ENCODE assay signal across 8 cellular contexts in genomic region chr3:197959500-197959890, GRCh38. TPM values are rescaled to one million over a fixed set of nuclear protein-coding genes. Genes with fewer than 3 reads are reported as not detected.
A peak's percentile ranks its signal among the peaks of the same experiment; 100 is the strongest.
DNase-seq lines count a peak whose midpoint lies in the region; ATAC-seq, FAIRE-seq and TF ChIP-seq lines count a peak whose summit lies in the region.

No MANE protein-coding gene starts in this region.

- TF ChIP-seq POLR2A in HepG2 (IDR thresholded peaks at IDR 0.05; ENCODE audit: insufficient read depth in 1 of 2, low read depth in 2 of 2, low read length in 2 of 2), result no peak
- no peak for TF ChIP-seq POLR2A in thyroid gland (IDR thresholded peaks at IDR 0.05)

- peaks cover 0 to 22% of the 10 kb centered on the region in 2 experiments for H3K36me3 ChIP-seq in HepG2 (replicated peaks in 1 of 2; ENCODE audit: control insufficient read depth in 1 of 2, insufficient read depth in 2 of 2, low read length in 2 of 2)
- peaks cover 19 to 21% of the 10 kb centered on the region in 2 donors for H3K36me3 ChIP-seq in thyroid gland

- 77% methylated on average over 6 of the region's 6 CpGs for WGBS in HepG2 (ENCODE audit: low lambda C conversion rate)
- 53 to 62% methylated on average over 6 of the region's 6 CpGs for WGBS in thyroid gland, 2 donors

- ATAC-seq in activated CD8-positive, alpha-beta memory T cell treated with anti-CD3 and anti-CD28 coated beads, Interleukin-2, amount 10 ng/mL, durations not matched to agents 7 days and 5 days, result no peak
- ATAC-seq in HepG2, result no peak

- in situ Hi-C loops in HepG2 (cut with HindIII; ENCODE audit: extremely low pct_ligation_motif_present, low pct_unique_long_range_greater_than_20kb), result no loop called here

- H3K36me3 Mint-ChIP-seq in activated CD8-positive, alpha-beta memory T cell treated with anti-CD3 and anti-CD28 coated beads, Interleukin-2, amount 10 ng/mL, durations not matched to agents 7 days and 5 days, result peaks cover 27% of the 10 kb centered on the region

- no peak for DNase-seq in activated CD8-positive, alpha-beta memory T cell treated with anti-CD3 and anti-CD28 coated beads, Interleukin-2, amount 10 ng/mL, durations not matched to agents 7 days and 5 days
- DNase-seq in activated CD8-positive, alpha-beta memory T cell treated with anti-CD3 and anti-CD28 coated beads for 24 hours, result no peak
- DNase-seq in HepG2 (ENCODE audit: low spot score) (no peak), thyroid gland (no peak), HUDEP-2 (lab: John Stamatoyannopoulos, UW; ENCODE audit: unreplicated experiment in 76 of 76) (no peak), kidney glomerular epithelial cell (lab: John Stamatoyannopoulos, UW) (no peak), NCI-H2171 (lab: John Stamatoyannopoulos, UW) (no peak)

- H3K4me3 ChIP-seq in HepG2 (replicated peaks in 1 of 3; ENCODE audit: insufficient read depth in 1 of 3, low read depth in 2 of 3, low read length in 3 of 3) (peak overlapping the region; percentile 36 to 88 (median 76); a peak in 5 of 6 replicates), thyroid gland (replicated peaks in 1 of 3) (peak overlapping the region; percentile 1 to 75 (median 56))

- peaks cover 52% of the 10 kb centered on the region for H3K4me1 Mint-ChIP-seq in activated CD8-positive, alpha-beta memory T cell treated with anti-CD3 and anti-CD28 coated beads, Interleukin-2, amount 10 ng/mL, durations not matched to agents 7 days and 5 days

- intact Hi-C loops in HepG2 (cut with micrococcal nuclease; ENCODE audit: unreplicated experiment) (no loop called here), thyroid gland (cut with DNase I) (no loop called here)

- BruUV-seq in HepG2 (replicated peaks; lab: Mats Ljungman, UMichigan), result TSS peak; percentile 93

- TF ChIP-seq CTCF in HepG2 (CRISPR knock-in tag; IDR thresholded peaks at IDR 0.05), result no peak
- TF ChIP-seq CTCF in thyroid gland (IDR thresholded peaks at IDR 0.05), result no peak

- H3K9ac ChIP-seq in HepG2 (ENCODE audit: insufficient read depth, low read depth, low read length), result peak overlapping the region; percentile 64

- no peak for FAIRE-seq in HepG2 (lab: Jason Lieb, UNC)

- H3K27me3 ChIP-seq in HepG2 (ENCODE audit: control insufficient read depth in 1 of 2, insufficient read depth in 2 of 2, low read length in 2 of 2) (no peaks in the 10 kb centered on the region; a peak in 1 of 5 replicates), thyroid gland (no peaks in the 10 kb centered on the region)

- CTCF ChIA-PET in activated CD8-positive, alpha-beta memory T cell treated with anti-CD3 and anti-CD28 coated beads, Interleukin-2, amount 10 ng/mL, durations not matched to agents 7 days and 5 days (lab: Charles Lee), result interaction anchor here (1.2 kb wide), 1 partner anchor 54 kb away, joined by 3 read pairs; no protein-coding TSS in a partner anchor
- CTCF ChIA-PET in HepG2 (lab: Yijun Ruan, JAX; ENCODE audit: low intra/inter-chr PET ratio, low total read pairs), result no interaction called here

- H3K27ac ChIP-seq in angular gyrus (ENCODE audit: low read depth, low read length), result peak overlapping the region; percentile 31
- H3K27ac ChIP-seq in HepG2 (ENCODE audit: extremely low read length, insufficient read depth, low read length), result peak overlapping the region; percentile 44
- peak overlapping the region in 2 of 3 donors; percentile 25 to 69 for H3K27ac ChIP-seq in thyroid gland

- peaks cover 9% of the 10 kb centered on the region for H4K20me1 ChIP-seq in HepG2 (ENCODE audit: insufficient read depth, low read length)

- H3K27me3 Mint-ChIP-seq in activated CD8-positive, alpha-beta memory T cell treated with anti-CD3 and anti-CD28 coated beads, Interleukin-2, amount 10 ng/mL, durations not matched to agents 7 days and 5 days, result peaks cover 12% of the 10 kb centered on the region

- TF ChIP-seq RAD21 in HepG2 (CRISPR knock-in tag; IDR thresholded peaks at IDR 0.05), result no peak

- no peaks in the 10 kb centered on the region for H3K79me2 ChIP-seq in HepG2 (ENCODE audit: insufficient read depth, low read length)

- H3K9me3 Mint-ChIP-seq in activated CD8-positive, alpha-beta memory T cell treated with anti-CD3 and anti-CD28 coated beads, Interleukin-2, amount 10 ng/mL, durations not matched to agents 7 days and 5 days (ENCODE audit: low read depth), result no peaks in the 10 kb centered on the region

- H3K9me3 ChIP-seq in HepG2 (ENCODE audit: low read length) (no peaks in the 10 kb centered on the region), thyroid gland (no peaks in the 10 kb centered on the region)

- H2AFZ ChIP-seq in HepG2 (ENCODE audit: low read length), result no peak overlapping the region

- TF ChIP-seq EP300 in HepG2 (IDR thresholded peaks at IDR 0.05; ENCODE audit: low read depth in 2 of 2, low read length in 2 of 2) (no peak), HepG2 (CRISPR knock-in tag; IDR thresholded peaks at IDR 0.05; ENCODE audit: borderline replicate concordance) (no peak)

- H3K4me1 ChIP-seq in HepG2 (ENCODE audit: insufficient read depth, low read length) (peaks cover 51% of the 10 kb centered on the region), thyroid gland (peaks cover 8 to 15% of the 10 kb centered on the region in 2 donors)

- peak overlapping the region; percentile 90 for H3K27ac Mint-ChIP-seq in activated CD8-positive, alpha-beta memory T cell treated with anti-CD3 and anti-CD28 coated beads, Interleukin-2, amount 10 ng/mL, durations not matched to agents 7 days and 5 days

- peak overlapping the region; percentile 83 for H3K4me3 Mint-ChIP-seq in activated CD8-positive, alpha-beta memory T cell treated with anti-CD3 and anti-CD28 coated beads, Interleukin-2, amount 10 ng/mL, durations not matched to agents 7 days and 5 days

- H3K4me2 ChIP-seq in HepG2 (ENCODE audit: low read depth, low read length), result peak overlapping the region; percentile 91

- POLR2A ChIA-PET in HepG2 (lab: Yijun Ruan, JAX), result interaction anchor here (1.5 kb wide), 1 partner anchor 10 kb away, joined by 7 read pairs; the partner anchor contains the start of gene RPL35A

TF ChIP-seq in HepG2, 621 proteins besides CTCF, POLR2A, EP300 and RAD21 (continues in another document):
- no peak for TF ChIP-seq TBL1XR1 (IDR thresholded peaks at IDR 0.05; ENCODE audit: borderline replicate concordance, low read length, partially characterized antibody)
- no peak for TF ChIP-seq MTF1 (CRISPR knock-in tag; IDR thresholded peaks at IDR 0.05)

RNA-seq across cellular contexts. Expression of gene LMLN, which starts 0.5 kb away (rescaled TPM):
- 1 to 10 TPM; 1.5 to 1.7 TPM for total RNA-seq in activated CD8-positive, alpha-beta memory T cell treated with anti-CD3 and anti-CD28 coated beads, Interleukin-2, amount 10 ng/mL, durations not matched to agents 7 days and 5 days
- total RNA-seq in HepG2 (2016; rRNA removed; fragmentation: Illumina TruSeq; extraction: Trizol), result 1.1 and 1.2 TPM in 2 replicates
- total RNA-seq in HepG2 (2016; cell fraction: cytosol; rRNA removed; fragmentation: Illumina TruSeq; extraction: Trizol; ENCODE audit: low read depth), result 1.1 and 1.4 TPM in 2 replicates
- 1.4 and 1.7 TPM in 2 replicates for total RNA-seq in HepG2 (2016; cell fraction: insoluble cytoplasmic fraction; rRNA removed; fragmentation: Illumina TruSeq; extraction: Trizol)
- total RNA-seq in HepG2 (2016; cell fraction: membrane; rRNA removed; fragmentation: Illumina TruSeq; extraction: Trizol), result 0.76 and 1.5 TPM in 2 replicates
- total RNA-seq in HepG2 (2016; cell fraction: nucleus; rRNA removed; fragmentation: Illumina TruSeq; extraction: Trizol), result 2.3 and 3.3 TPM in 2 replicates
- polyA plus RNA-seq in HepG2 (2011; rRNA removed), result 1.6 and 1.8 TPM in 2 replicates
- 1.2 TPM in 2 replicates for polyA plus RNA-seq in HepG2 (2011; cell fraction: cytosol; rRNA removed)
- 1.4 and 1.7 TPM in 2 replicates for polyA plus RNA-seq in HepG2 (2011; cell fraction: nucleus; rRNA removed)
- polyA plus RNA-seq in HepG2 (2012), result 0.71 and 1.1 TPM in 2 replicates
- 0.15 TPM in 1 of 2 replicates, not detected in the other for polyA plus RNA-seq in HepG2 (2016; cell fraction: cytosol; fragmentation: Illumina TruSeq; extraction: Trizol; ENCODE audit: low read depth)
- polyA plus RNA-seq in HepG2 (2016; cell fraction: insoluble cytoplasmic fraction; fragmentation: Illumina TruSeq; extraction: Trizol; ENCODE audit: low read depth), result 0.75 and 0.84 TPM in 2 replicates
- 0.14 and 0.26 TPM in 2 replicates for polyA plus RNA-seq in HepG2 (2016; cell fraction: membrane; fragmentation: Illumina TruSeq; extraction: Trizol; ENCODE audit: low read depth)
- polyA plus RNA-seq in HepG2 (2016; cell fraction: nucleus; fragmentation: Illumina TruSeq; extraction: Trizol; ENCODE audit: insufficient read depth, low read depth), result 1.8 and 2.3 TPM in 2 replicates
- polyA minus RNA-seq in HepG2 (2011; rRNA and poly(A)+ RNA removed; ENCODE audit: low replicate concordance), result 5.8 and 6.4 TPM in 2 replicates
- 1.8 and 2.3 TPM in 2 replicates for polyA minus RNA-seq in HepG2 (2011; cell fraction: cytosol; rRNA and poly(A)+ RNA removed)
- polyA minus RNA-seq in HepG2 (2011; cell fraction: nucleus; rRNA and poly(A)+ RNA removed), result 4.4 and 5.5 TPM in 2 replicates
- 10 to 100 TPM in 3 of 4 donors, 1 to 10 TPM in 1; 9.8 to 12.5 (median 10.9) TPM for total RNA-seq in thyroid gland

RNA-seq across cellular contexts. Expression of gene RPL35A, which starts 9.5 kb away (rescaled TPM):
- total RNA-seq in activated CD8-positive, alpha-beta memory T cell treated with anti-CD3 and anti-CD28 coated beads, Interleukin-2, amount 10 ng/mL, durations not matched to agents 7 days and 5 days, result 100 to 1,000 TPM; 803 to 912 TPM
- total RNA-seq in HepG2 (2016; rRNA removed; fragmentation: Illumina TruSeq; extraction: Trizol), result 1,582 and 1,828 TPM in 2 replicates
- 1,696 and 1,837 TPM in 2 replicates for total RNA-seq in HepG2 (2016; cell fraction: cytosol; rRNA removed; fragmentation: Illumina TruSeq; extraction: Trizol; ENCODE audit: low read depth)
- 1,614 and 1,854 TPM in 2 replicates for total RNA-seq in HepG2 (2016; cell fraction: insoluble cytoplasmic fraction; rRNA removed; fragmentation: Illumina TruSeq; extraction: Trizol)
- total RNA-seq in HepG2 (2016; cell fraction: membrane; rRNA removed; fragmentation: Illumina TruSeq; extraction: Trizol), result 2,885 and 2,896 TPM in 2 replicates
- total RNA-seq in HepG2 (2016; cell fraction: nucleus; rRNA removed; fragmentation: Illumina TruSeq; extraction: Trizol), result 536 and 570 TPM in 2 replicates
- 821 and 1,001 TPM in 2 replicates for polyA plus RNA-seq in HepG2 (2011; rRNA removed)
- 439 and 690 TPM in 2 replicates for polyA plus RNA-seq in HepG2 (2011; cell fraction: cytosol; rRNA removed)
- polyA plus RNA-seq in HepG2 (2011; cell fraction: nucleus; rRNA removed), result 155 and 199 TPM in 2 replicates
- 2,415 and 2,431 TPM in 2 replicates for polyA plus RNA-seq in HepG2 (2012)
- 1,871 and 1,975 TPM in 2 replicates for polyA plus RNA-seq in HepG2 (2016; cell fraction: cytosol; fragmentation: Illumina TruSeq; extraction: Trizol; ENCODE audit: low read depth)
- polyA plus RNA-seq in HepG2 (2016; cell fraction: insoluble cytoplasmic fraction; fragmentation: Illumina TruSeq; extraction: Trizol; ENCODE audit: low read depth), result 1,486 and 1,548 TPM in 2 replicates
- polyA plus RNA-seq in HepG2 (2016; cell fraction: membrane; fragmentation: Illumina TruSeq; extraction: Trizol; ENCODE audit: low read depth), result 2,231 and 2,379 TPM in 2 replicates
- 898 and 917 TPM in 2 replicates for polyA plus RNA-seq in HepG2 (2016; cell fraction: nucleus; fragmentation: Illumina TruSeq; extraction: Trizol; ENCODE audit: insufficient read depth, low read depth)
- polyA minus RNA-seq in HepG2 (2011; rRNA and poly(A)+ RNA removed; ENCODE audit: low replicate concordance), result 39.0 and 111 TPM in 2 replicates
- 190 and 222 TPM in 2 replicates for polyA minus RNA-seq in HepG2 (2011; cell fraction: cytosol; rRNA and poly(A)+ RNA removed)
- 95.4 and 108 TPM in 2 replicates for polyA minus RNA-seq in HepG2 (2011; cell fraction: nucleus; rRNA and poly(A)+ RNA removed)
- 1,000 to 10,000 TPM in 1 of 4 donors, 100 to 1,000 TPM in 3; 514 to 2,067 (median 704) TPM for total RNA-seq in thyroid gland
